In the genomic region with DNA sequence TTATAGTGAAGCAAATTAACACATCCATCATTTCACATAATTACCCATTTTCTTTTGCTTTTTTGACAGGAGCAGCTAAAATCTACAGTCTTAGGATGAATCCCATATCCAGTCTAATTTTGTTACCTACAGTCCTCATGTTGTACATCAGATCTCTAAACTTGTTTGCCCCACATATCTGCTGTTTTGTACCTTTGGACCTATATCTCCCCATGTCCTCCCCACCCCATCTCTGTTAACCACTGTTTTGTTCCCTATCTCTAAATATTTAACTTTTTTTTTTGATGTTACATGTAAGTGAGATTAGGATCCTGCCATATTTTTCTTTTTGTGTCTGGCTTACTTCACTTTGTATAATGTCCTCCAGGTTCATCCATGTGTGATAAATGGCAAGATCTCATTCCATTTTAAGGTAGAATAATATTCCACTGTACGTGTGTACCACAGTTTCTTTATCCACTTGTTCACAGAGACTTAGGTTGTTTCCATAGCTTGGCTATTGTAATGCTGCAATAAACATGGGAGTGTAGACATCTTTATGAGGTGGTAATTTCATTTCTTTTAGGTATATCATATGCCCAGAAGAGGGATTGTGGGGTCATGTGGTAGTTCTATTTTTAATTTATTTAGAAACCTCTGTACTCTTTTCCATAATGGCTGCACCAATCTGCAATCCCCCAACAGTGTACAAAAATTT, we compare ENCODE assay signal across 10 cellular contexts. TPM values are rescaled to one million over a fixed set of nuclear protein-coding genes. Genes with fewer than 3 reads are reported as not detected.
"Had no signal": no experiment of that assay in that cellular context is flagged by ENCODE, and none has a peak within 500 bp of the region (broad histone marks: within the 10 kb centered on the region; RNA-seq: fewer than 3 reads in every experiment).

No MANE protein-coding gene starts in this region.

- H2AFZ ChIP-seq: GM23248 had no signal

- H3K9ac ChIP-seq: GM23248 had no signal

- ATAC-seq: HCT116 had no signal

- H3K36me3 ChIP-seq: HAP-1 had no signal

- H3K4me1 ChIP-seq: HAP-1 had no signal

- H3K9me3 ChIP-seq: HAP-1 had no signal

- DNase-seq: GM23248, GOT3, H7, HFFc6, IMR-90 had no signal

- H3K4me3 ChIP-seq: GM23248, HAP-1 had no signal

- H3K27ac ChIP-seq: GM23248, HL-60 had no signal

RNA-seq across cellular contexts. Expression of gene NPVF, which starts 19.6 kb away (rescaled TPM):
- total RNA-seq: GM23248, H4, H7, HFFc6, HT1080, IMR-90 had no signal
- polyA plus RNA-seq: GM23248, IMR-90 had no signal
